ENCODE assay signal across 2 cellular contexts in genomic region chr12:8904665-8905064, GRCh38.
TF ChIP-seq lines count a peak whose summit lies in the region.

No MANE protein-coding gene starts in this region.

TF ChIP-seq in GM23338, 12 proteins besides CTCF, POLR2A, EP300 and RAD21 (continued from another document):
- TF ChIP-seq ZNF462 (CRISPR knock-in tag; IDR thresholded peaks at IDR 0.05), result no peak
- no peak for TF ChIP-seq ZNF331 (CRISPR knock-in tag; IDR thresholded peaks at IDR 0.05; ENCODE audit: low read depth)
TF ChIP-seq in GM23338: peak in this region for 0.

TF ChIP-seq in WTC11, 78 proteins besides CTCF, POLR2A, EP300 and RAD21 (continued from another document):
- TF ChIP-seq HMGXB4 (CRISPR knock-in tag; IDR thresholded peaks at IDR 0.05), result no peak
- no peak for TF ChIP-seq ATF1 (CRISPR knock-in tag; IDR thresholded peaks at IDR 0.05)
- no peak for TF ChIP-seq ZNF416 (CRISPR knock-in tag; IDR thresholded peaks at IDR 0.05)
- TF ChIP-seq OVOL2 (CRISPR knock-in tag; IDR thresholded peaks at IDR 0.05; ENCODE audit: borderline replicate concordance), result no peak
- no peak for TF ChIP-seq TP53 (CRISPR knock-in tag; IDR thresholded peaks at IDR 0.05)
- no peak for TF ChIP-seq FOXK1 (CRISPR knock-in tag; IDR thresholded peaks at IDR 0.05)
- no peak for TF ChIP-seq NFYB (CRISPR knock-in tag; conservative IDR thresholded peaks at IDR 0.05; ENCODE audit: low read depth)
